6 cellular contexts compared by ENCODE assay signal in the genomic region with DNA sequence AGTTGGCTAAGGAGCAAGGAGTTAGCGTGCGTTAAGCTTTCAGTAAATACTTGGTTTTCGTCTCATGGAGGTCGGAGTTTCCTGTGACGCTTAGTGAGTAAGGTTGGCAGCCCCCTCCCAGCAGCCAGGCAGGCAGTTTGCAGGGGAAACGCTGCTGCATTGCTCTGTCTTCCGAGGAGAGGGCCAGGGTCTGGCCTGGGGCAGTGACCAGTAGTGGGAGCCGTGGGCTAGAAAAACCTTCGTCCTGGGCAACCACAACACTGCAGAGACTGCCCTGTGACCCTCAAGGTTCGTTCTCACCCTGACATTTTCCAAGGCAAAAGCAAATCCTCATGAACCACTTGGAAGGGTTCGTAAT. TPM values are rescaled to one million over a fixed set of nuclear protein-coding genes. Genes with fewer than 3 reads are reported as not detected.
A peak's percentile ranks its signal among the peaks of the same experiment; 100 is the strongest.
DNase-seq lines count a peak whose midpoint lies in the region; ATAC-seq and TF ChIP-seq lines count a peak whose summit lies in the region.

No MANE protein-coding gene starts in this region.

- peak; percentile 10; the same call in 1 of the 2 replicates for ATAC-seq in PC-3
- peak; percentile 2 for ATAC-seq in Right ventricle myocardium superior (ENCODE audit: poor library complexity)
- ATAC-seq in thoracic aorta (ENCODE audit: insufficient number of reproducible peaks, low FRiP score, low read depth), result no peak
- ATAC-seq in HG02885 (IDR thresholded peaks at IDR 0.05; ENCODE audit: poor library complexity, unreplicated experiment), result no peak

- peak; percentile 25; the same call in 1 of the 2 replicates for TF ChIP-seq CTCF in PC-3 (conservative IDR thresholded peaks at IDR 0.05; ENCODE audit: low read depth, low read length)
- peak; percentile 4 for TF ChIP-seq CTCF in thoracic aorta (IDR thresholded peaks at IDR 0.05)

- POLR2A ChIA-PET in PC-3 (lab: Charles Lee; ENCODE audit: unreplicated experiment), result no interaction called here

- CTCF ChIA-PET in PC-3 (lab: Charles Lee), result interaction anchor here (0.9 kb wide), 1 partner anchor 54 kb away, joined by 5 read pairs; the partner anchor contains the start of gene IDUA

- H3K9me3 ChIP-seq in PC-3 (ENCODE audit: low read length) (no peaks in the 10 kb centered on the region), thoracic aorta (no peaks in the 10 kb centered on the region)

- H3K79me2 ChIP-seq in PC-3 (ENCODE audit: low read length), result peaks cover 54% of the 10 kb centered on the region

- H3K4me1 ChIP-seq in PC-3 (ENCODE audit: insufficient read depth, low read length) (peaks cover 17% of the 10 kb centered on the region), thoracic aorta (ENCODE audit: control insufficient read depth in 1 of 2, low read depth in 2 of 2) (peaks cover 20 to 27% of the 10 kb centered on the region in 2 donors)

- H2AFZ ChIP-seq in PC-3 (ENCODE audit: low read length), result peak overlapping the region; percentile 78

- H3K27ac ChIP-seq in PC-3 (ENCODE audit: low read length) (peak overlapping the region; percentile 43), thoracic aorta (peak overlapping the region; percentile 79 to 89)

- H3K27me3 ChIP-seq in PC-3 (ENCODE audit: low read length), result no peaks in the 10 kb centered on the region
- no peaks in the 10 kb centered on the region for H3K27me3 ChIP-seq in thoracic aorta (replicated peaks; ENCODE audit: insufficient read depth)

- DNase-seq in G401 (ENCODE audit: low spot score) (peak; percentile 50), PC-3 (no peak), Right ventricle myocardium superior (no peak), thoracic aorta (ENCODE audit: low spot score) (no peak), NCI-H82 (lab: John Stamatoyannopoulos, UW) (no peak)

- peak overlapping the region; percentile 97 for H3K9ac ChIP-seq in PC-3 (ENCODE audit: low read length)

- in situ Hi-C loops in G401 (cut with HindIII; ENCODE audit: low sequenced_read_pairs), result loop anchor here (5.0 kb wide), 1 partner anchor 40 kb away; the partner anchor contains the start of gene DGKQ

- peak overlapping the region; percentile 99 for H3K4me2 ChIP-seq in PC-3 (ENCODE audit: low read length)

- TSS peak; percentile 84 for BruUV-seq in PC-3 (replicated peaks; lab: Mats Ljungman, UMichigan)

- H4K20me1 ChIP-seq in PC-3 (ENCODE audit: low read length), result peaks cover 22% of the 10 kb centered on the region

- H3K36me3 ChIP-seq in PC-3 (ENCODE audit: low read depth, low read length) (no peaks in the 10 kb centered on the region), thoracic aorta (no peaks in the 10 kb centered on the region)

- no peaks in the 10 kb centered on the region for H3F3A ChIP-seq in PC-3 (ENCODE audit: low read length, unreplicated experiment)

- intact Hi-C loops in PC-3 (cut with micrococcal nuclease) (no loop called here), Right ventricle myocardium superior (cut with DNase I) (no loop called here)

- H3K9me2 ChIP-seq in PC-3 (replicated peaks; ENCODE audit: low read length), result no peaks in the 10 kb centered on the region

- H3K4me3 ChIP-seq in PC-3 (ENCODE audit: low read length) (peak overlapping the region; percentile 83), thoracic aorta (peak overlapping the region; percentile 99)

RNA-seq across cellular contexts. Expression of gene TMEM175, which starts 0.4 kb away (rescaled TPM):
- total RNA-seq in G401 (2014; rRNA removed; shearing (Covaris generic)), result 7.0 and 21.4 TPM in 2 replicates
- 18.5 and 25.1 TPM in 2 replicates for total RNA-seq in PC-3 (2014; rRNA removed)
- 14.9 TPM for total RNA-seq in Right ventricle myocardium superior
- 10 to 100 TPM; 26.5 to 39.5 TPM for total RNA-seq in thoracic aorta

RNA-seq across cellular contexts. Expression of gene GAK, which starts 0.6 kb away (rescaled TPM):
- 91.4 and 91.5 TPM in 2 replicates for total RNA-seq in G401 (2014; rRNA removed; shearing (Covaris generic))
- 117 and 175 TPM in 2 replicates for total RNA-seq in PC-3 (2014; rRNA removed)
- 27.9 TPM for total RNA-seq in Right ventricle myocardium superior
- total RNA-seq in thoracic aorta, result 100 to 1,000 TPM; 111 to 170 TPM

RNA-seq across cellular contexts. Expression of gene DGKQ, which starts 40.7 kb away (rescaled TPM):
- total RNA-seq in G401 (2014; rRNA removed; shearing (Covaris generic)), result 11.0 and 12.9 TPM in 2 replicates
- total RNA-seq in PC-3 (2014; rRNA removed) (14.2 and 23.5 TPM in 2 replicates), Right ventricle myocardium superior (3.3 TPM), thoracic aorta (10 to 100 TPM; 18.6 to 24.0 TPM)

RNA-seq across cellular contexts. Expression of gene IDUA, which starts 54.2 kb away (rescaled TPM):
- total RNA-seq in G401 (2014; rRNA removed; shearing (Covaris generic)), result 3.0 and 3.8 TPM in 2 replicates
- 10.1 and 10.3 TPM in 2 replicates for total RNA-seq in PC-3 (2014; rRNA removed)
- 8.4 TPM for total RNA-seq in Right ventricle myocardium superior
- 10 to 100 TPM; 23.4 to 31.9 TPM for total RNA-seq in thoracic aorta

Comparison
In these comparisons a context has a peak if more than half of its experiments do, and no peak if none do; other contexts are left out.
1. ATAC-seq: peak in PC-3 (single experiment) and Right ventricle myocardium superior (single experiment); none in thoracic aorta (single experiment) and HG02885 (single experiment).